Comparison of ENCODE assay signal across 8 cellular contexts in the genomic region with DNA sequence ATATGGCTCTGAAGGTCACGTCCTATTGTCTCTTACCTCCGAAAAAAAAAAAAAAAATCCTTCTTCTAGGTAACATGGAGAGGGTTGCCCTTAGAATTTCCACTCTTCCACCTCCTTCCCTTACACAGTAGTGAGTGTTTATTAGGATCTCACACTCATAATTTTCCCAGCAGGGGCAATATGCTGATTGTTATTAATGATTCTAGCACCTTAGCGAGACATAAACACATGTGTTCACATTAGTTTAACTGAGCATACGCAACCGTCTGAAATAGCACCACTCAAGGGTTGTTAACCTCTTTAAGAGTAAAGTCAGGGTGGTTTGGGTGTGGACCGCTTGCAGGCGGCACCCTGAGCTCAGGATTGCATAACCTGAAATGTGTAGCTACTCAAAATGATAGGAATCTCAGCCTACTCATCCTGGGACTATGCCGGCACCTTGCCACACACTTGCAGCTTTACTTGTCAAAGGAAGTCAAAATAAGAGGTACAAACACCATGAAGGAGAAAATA. TPM values are rescaled to one million over a fixed set of nuclear protein-coding genes. Genes with fewer than 3 reads are reported as not detected.
A peak's percentile ranks its signal among the peaks of the same experiment; 100 is the strongest.
DNase-seq lines count a peak whose midpoint lies in the region; ATAC-seq and TF ChIP-seq lines count a peak whose summit lies in the region.

No MANE protein-coding gene starts in this region.

- H3K9me3 Mint-ChIP-seq in stimulated activated naive CD8-positive, alpha-beta T cell treated with anti-CD3 and anti-CD28 coated beads, Interleukin-15, Interleukin-2, amounts not matched to agents 100 ng/mL and 50 ng/mL, for 24 hours = no peaks in the 10 kb centered on the region
- no peaks in the 10 kb centered on the region for H3K9me3 Mint-ChIP-seq in activated naive CD8-positive, alpha-beta T cell treated with anti-CD3 and anti-CD28 coated beads, Interleukin-2, amount 50 U/mL, for 24 hours

- peaks cover 0 to 50% of the 10 kb centered on the region in 2 donors for H3K4me1 ChIP-seq in right atrium auricular region
- peaks cover 10% of the 10 kb centered on the region for H3K4me1 ChIP-seq in rectal smooth muscle tissue (ENCODE audit: control insufficient read depth, insufficient read depth, low read length)

- H3K4me3 ChIP-seq in right atrium auricular region (peak overlapping the region; percentile 68 to 73), rectal smooth muscle tissue (ENCODE audit: low read length) (peak overlapping the region; percentile 94)

- ATAC-seq in stimulated activated naive CD8-positive, alpha-beta T cell treated with anti-CD3 and anti-CD28 coated beads, Interleukin-15, Interleukin-2, amounts not matched to agents 100 U/mL and 50 U/mL, for 24 hours = no peak
- ATAC-seq in activated naive CD8-positive, alpha-beta T cell treated with anti-CD3 and anti-CD28 coated beads, Interleukin-2, amount 50 U/mL, for 24 hours = no peak
- ATAC-seq in GM21423 (IDR thresholded peaks at IDR 0.05; ENCODE audit: unreplicated experiment) (no peak), HG02884 (IDR thresholded peaks at IDR 0.05; ENCODE audit: unreplicated experiment) (no peak)

- peaks cover 8% of the 10 kb centered on the region for H3K27me3 Mint-ChIP-seq in stimulated activated naive CD8-positive, alpha-beta T cell treated with anti-CD3 and anti-CD28 coated beads, Interleukin-15, Interleukin-2, amounts not matched to agents 100 ng/mL and 50 ng/mL, for 24 hours
- peaks cover 14% of the 10 kb centered on the region for H3K27me3 Mint-ChIP-seq in activated naive CD8-positive, alpha-beta T cell treated with anti-CD3 and anti-CD28 coated beads, Interleukin-2, amount 50 U/mL, for 24 hours

- peaks cover 39% of the 10 kb centered on the region for H3K4me1 Mint-ChIP-seq in stimulated activated naive CD8-positive, alpha-beta T cell treated with anti-CD3 and anti-CD28 coated beads, Interleukin-15, Interleukin-2, amounts not matched to agents 100 ng/mL and 50 ng/mL, for 24 hours (ENCODE audit: low read depth)
- H3K4me1 Mint-ChIP-seq in activated naive CD8-positive, alpha-beta T cell treated with anti-CD3 and anti-CD28 coated beads, Interleukin-2, amount 50 U/mL, for 24 hours = peaks cover 37% of the 10 kb centered on the region

- H3K27me3 ChIP-seq in right atrium auricular region = no peaks in the 10 kb centered on the region
- H3K27me3 ChIP-seq in rectal smooth muscle tissue (ENCODE audit: control insufficient read depth, insufficient read depth, low read length) = no peaks in the 10 kb centered on the region

- no peaks in the 10 kb centered on the region for H3K9me3 ChIP-seq in right atrium auricular region

- peak overlapping the region; percentile 69 for H3K4me3 Mint-ChIP-seq in stimulated activated naive CD8-positive, alpha-beta T cell treated with anti-CD3 and anti-CD28 coated beads, Interleukin-15, Interleukin-2, amounts not matched to agents 100 ng/mL and 50 ng/mL, for 24 hours
- H3K4me3 Mint-ChIP-seq in activated naive CD8-positive, alpha-beta T cell treated with anti-CD3 and anti-CD28 coated beads, Interleukin-2, amount 50 U/mL, for 24 hours = peak overlapping the region; percentile 74

- no peak overlapping the region for H3K27ac Mint-ChIP-seq in stimulated activated naive CD8-positive, alpha-beta T cell treated with anti-CD3 and anti-CD28 coated beads, Interleukin-15, Interleukin-2, amounts not matched to agents 100 ng/mL and 50 ng/mL, for 24 hours
- H3K27ac Mint-ChIP-seq in activated naive CD8-positive, alpha-beta T cell treated with anti-CD3 and anti-CD28 coated beads, Interleukin-2, amount 50 U/mL, for 24 hours = no peak overlapping the region

- H3K27ac ChIP-seq in right atrium auricular region (peak overlapping the region; percentile 92), rectal smooth muscle tissue (ENCODE audit: low read depth, low read length) (peak overlapping the region; percentile 88)

- no peak for TF ChIP-seq CTCF in right atrium auricular region (IDR thresholded peaks at IDR 0.05)

- H3K9ac ChIP-seq in rectal smooth muscle tissue (ENCODE audit: low read length) = peak overlapping the region; percentile 8

- peaks cover under 1% of the 10 kb centered on the region for H3K36me3 ChIP-seq in right atrium auricular region
- H3K36me3 ChIP-seq in rectal smooth muscle tissue (ENCODE audit: control insufficient read depth, insufficient read depth, low read length) = no peaks in the 10 kb centered on the region

- H3K36me3 Mint-ChIP-seq in stimulated activated naive CD8-positive, alpha-beta T cell treated with anti-CD3 and anti-CD28 coated beads, Interleukin-15, Interleukin-2, amounts not matched to agents 100 ng/mL and 50 ng/mL, for 24 hours (ENCODE audit: low read depth) = peaks cover 7% of the 10 kb centered on the region
- H3K36me3 Mint-ChIP-seq in activated naive CD8-positive, alpha-beta T cell treated with anti-CD3 and anti-CD28 coated beads, Interleukin-2, amount 50 U/mL, for 24 hours (ENCODE audit: low read depth) = no peaks in the 10 kb centered on the region

- DNase-seq in stimulated activated naive CD8-positive, alpha-beta T cell treated with anti-CD3 and anti-CD28 coated beads, Interleukin-15, Interleukin-2, amounts not matched to agents 100 U/mL and 50 U/mL, for 24 hours = no peak
- no peak for DNase-seq in activated naive CD8-positive, alpha-beta T cell treated with anti-CD3 and anti-CD28 coated beads, Interleukin-2, amount 50 U/mL, for 24 hours
- peak; percentile 65 for DNase-seq in right atrium auricular region (ENCODE audit: low spot score)
- DNase-seq in NCI-H2107 treated with DMSO at 0.1 percent for 48 hours (lab: John Stamatoyannopoulos, UW; ENCODE audit: unreplicated experiment) = no peak

RNA-seq across cellular contexts. Expression of gene CPEB3, which starts 52.2 kb away (rescaled TPM):
- total RNA-seq in right atrium auricular region = 10 to 100 TPM in 1 of 2 donors, 1 to 10 TPM in 1; 6.9 to 11.4 TPM

RNA-seq across cellular contexts. Expression of gene MARCHF5, which starts 52.3 kb away (rescaled TPM):
- 10 to 100 TPM in 1 of 2 donors, 1 to 10 TPM in 1; 8.5 to 11.6 TPM for total RNA-seq in right atrium auricular region
